16 cellular contexts compared by ENCODE assay signal in genomic region chr18:23986610-23987359, GRCh38. TPM values are rescaled to one million over a fixed set of nuclear protein-coding genes. Genes with fewer than 3 reads are reported as not detected.
A peak's percentile ranks its signal among the peaks of the same experiment; 100 is the strongest.
DNase-seq lines count a peak whose midpoint lies in the region; ATAC-seq, FAIRE-seq and TF ChIP-seq lines count a peak whose summit lies in the region.
"Had no signal": no experiment of that assay in that cellular context is flagged by ENCODE, and none has a peak within 500 bp of the region (broad histone marks: within the 10 kb centered on the region; RNA-seq: fewer than 3 reads in every experiment).

No MANE protein-coding gene starts in this region.

- no peak for FAIRE-seq in H54 (lab: Jason Lieb, UNC)
- FAIRE-seq: H1 had no signal

- H3K4me1 Mint-ChIP-seq in activated CD8-positive, alpha-beta T cell treated with anti-CD3 and anti-CD28 coated beads for 36 hours (ENCODE audit: low read depth) = peaks cover 53% of the 10 kb centered on the region
- H3K4me1 Mint-ChIP-seq in activated CD8-positive, alpha-beta T cell treated with anti-CD3 and anti-CD28 coated beads, Interleukin-2, amount 10 ng/mL, durations not matched to agents 7 days and 5 days (ENCODE audit: low read depth) = peaks cover 27% of the 10 kb centered on the region
- H3K4me1 Mint-ChIP-seq in effector memory CD8-positive, alpha-beta T cell (ENCODE audit: low read depth in 2 of 2) = peaks cover 30 to 42% of the 10 kb centered on the region in 2 donors

- no peak for TF ChIP-seq POLR2A in H54 (IDR thresholded peaks at IDR 0.05; ENCODE audit: low read depth, low read length)

- DNase-seq in activated CD8-positive, alpha-beta T cell treated with anti-CD3 and anti-CD28 coated beads for 36 hours = no peak
- no peak for DNase-seq in activated CD8-positive, alpha-beta T cell treated with anti-CD3 and anti-CD28 coated beads, Interleukin-2, amount 10 ng/mL, durations not matched to agents 7 days and 5 days
- no peak for DNase-seq in effector memory CD8-positive, alpha-beta T cell
- DNase-seq in H54 (ENCODE audit: insufficient read length, low spot score) = no peak
- DNase-seq in COR-L47 (lab: John Stamatoyannopoulos, UW) = no peak
- DNase-seq: erythroblast, hypothalamus, NCI-H526 treated with DMSO at 0.1 percent for 48 hours, SHP77 treated with DMSO at 0.1 percent for 48 hours, upper lobe of left lung had no signal

- ATAC-seq in activated CD8-positive, alpha-beta T cell treated with anti-CD3 and anti-CD28 coated beads for 36 hours = peak; percentile 72
- no peak for ATAC-seq in activated CD8-positive, alpha-beta T cell treated with anti-CD3 and anti-CD28 coated beads, Interleukin-2, amount 10 ng/mL, durations not matched to agents 7 days and 5 days
- ATAC-seq in GM21390 (IDR thresholded peaks at IDR 0.05; ENCODE audit: unreplicated experiment) = peak; percentile 72
- peak; percentile 59 for ATAC-seq in HG03066 (IDR thresholded peaks at IDR 0.05; ENCODE audit: low read depth, unreplicated experiment)
- peak; percentile 24 for ATAC-seq in effector memory CD8-positive, alpha-beta T cell (replicated peaks)
- no peak for ATAC-seq in HG03520 (IDR thresholded peaks at IDR 0.05; ENCODE audit: unreplicated experiment)

- H3K4me3 Mint-ChIP-seq in activated CD8-positive, alpha-beta T cell treated with anti-CD3 and anti-CD28 coated beads for 36 hours = no peak overlapping the region
- no peak overlapping the region for H3K4me3 Mint-ChIP-seq in activated CD8-positive, alpha-beta T cell treated with anti-CD3 and anti-CD28 coated beads, Interleukin-2, amount 10 ng/mL, durations not matched to agents 7 days and 5 days
- peak overlapping the region in 1 of 2 donors; percentile 5 for H3K4me3 Mint-ChIP-seq in effector memory CD8-positive, alpha-beta T cell
- H3K4me3 Mint-ChIP-seq: activated T-helper 1 cell treated with anti-CD3 and anti-CD28 coated beads, Interleukin-12 subunit alpha, Interleukin-12 subunit beta, Interleukin-2, Interleukin-4 antibody, amounts not matched to agents 30 ng/mL and 10 ng/mL and 1 ng/mL, durations not matched to agents 14 hours and 24 hours and 36 hours; neural crest cell had no signal

- H3K27ac Mint-ChIP-seq in activated CD8-positive, alpha-beta T cell treated with anti-CD3 and anti-CD28 coated beads for 36 hours = peak overlapping the region; percentile 75
- no peak overlapping the region for H3K27ac Mint-ChIP-seq in activated CD8-positive, alpha-beta T cell treated with anti-CD3 and anti-CD28 coated beads, Interleukin-2, amount 10 ng/mL, durations not matched to agents 7 days and 5 days
- peak overlapping the region in 1 of 2 donors; percentile 87 for H3K27ac Mint-ChIP-seq in effector memory CD8-positive, alpha-beta T cell
- H3K27ac Mint-ChIP-seq: activated T-helper 1 cell treated with anti-CD3 and anti-CD28 coated beads, Interleukin-12 subunit alpha, Interleukin-12 subunit beta, Interleukin-2, Interleukin-4 antibody, amounts not matched to agents 30 ng/mL and 10 ng/mL and 1 ng/mL, durations not matched to agents 14 hours and 24 hours and 36 hours had no signal

- no peak for TF ChIP-seq CTCF in activated CD8-positive, alpha-beta T cell treated with anti-CD3 and anti-CD28 coated beads for 36 hours (IDR thresholded peaks at IDR 0.05)

- intact Hi-C loops in activated CD8-positive, alpha-beta T cell treated with anti-CD3 and anti-CD28 coated beads for 36 hours (cut with micrococcal nuclease) = no loop called here

- H3K36me3 Mint-ChIP-seq in activated CD8-positive, alpha-beta T cell treated with anti-CD3 and anti-CD28 coated beads for 36 hours (ENCODE audit: low read depth) = peaks cover 8% of the 10 kb centered on the region
- peaks cover 10% of the 10 kb centered on the region for H3K36me3 Mint-ChIP-seq in activated CD8-positive, alpha-beta T cell treated with anti-CD3 and anti-CD28 coated beads, Interleukin-2, amount 10 ng/mL, durations not matched to agents 7 days and 5 days (ENCODE audit: low read depth)
- H3K36me3 Mint-ChIP-seq in effector memory CD8-positive, alpha-beta T cell (ENCODE audit: insufficient read depth) = peaks cover 6% of the 10 kb centered on the region

- POLR2A ChIA-PET in activated CD8-positive, alpha-beta T cell treated with anti-CD3 and anti-CD28 coated beads for 36 hours (lab: Charles Lee) = interaction anchor here (1.2 to 1.3 kb wide), 2 partner anchors 16 to 69 kb away, joined by 3 to 5 read pairs; no protein-coding TSS in a partner anchor
- POLR2A ChIA-PET in activated CD8-positive, alpha-beta T cell treated with anti-CD3 and anti-CD28 coated beads, Interleukin-2, amount 10 ng/mL, durations not matched to agents 7 days and 5 days (lab: Charles Lee) = no interaction called here

- CTCF ChIA-PET in activated CD8-positive, alpha-beta T cell treated with anti-CD3 and anti-CD28 coated beads for 36 hours (lab: Charles Lee) = interaction anchor here (1.4 kb wide), 1 partner anchor 9 kb away, joined by 5 read pairs; no protein-coding TSS in a partner anchor
- CTCF ChIA-PET in activated CD8-positive, alpha-beta T cell treated with anti-CD3 and anti-CD28 coated beads, Interleukin-2, amount 10 ng/mL, durations not matched to agents 7 days and 5 days (lab: Charles Lee) = interaction anchor here (0.6 to 1.9 kb wide), 2 partner anchors 21 to 68 kb away, joined by 3 to 5 read pairs; no protein-coding TSS in a partner anchor

- H3K9me3 Mint-ChIP-seq in activated CD8-positive, alpha-beta T cell treated with anti-CD3 and anti-CD28 coated beads for 36 hours = peaks cover 4% of the 10 kb centered on the region
- peaks cover 3% of the 10 kb centered on the region for H3K9me3 Mint-ChIP-seq in activated CD8-positive, alpha-beta T cell treated with anti-CD3 and anti-CD28 coated beads, Interleukin-2, amount 10 ng/mL, durations not matched to agents 7 days and 5 days (ENCODE audit: insufficient read depth)
- no peaks in the 10 kb centered on the region for H3K9me3 Mint-ChIP-seq in effector memory CD8-positive, alpha-beta T cell
- H3K9me3 Mint-ChIP-seq: neural crest cell had no signal

- H3K27me3 Mint-ChIP-seq in activated CD8-positive, alpha-beta T cell treated with anti-CD3 and anti-CD28 coated beads for 36 hours = no peaks in the 10 kb centered on the region
- H3K27me3 Mint-ChIP-seq in activated CD8-positive, alpha-beta T cell treated with anti-CD3 and anti-CD28 coated beads, Interleukin-2, amount 10 ng/mL, durations not matched to agents 7 days and 5 days (ENCODE audit: low read depth) = peaks cover 2% of the 10 kb centered on the region
- no peaks in the 10 kb centered on the region for H3K27me3 Mint-ChIP-seq in effector memory CD8-positive, alpha-beta T cell

RNA-seq across cellular contexts. Expression of gene TTC39C, which starts 27.8 kb away (rescaled TPM):
- total RNA-seq in activated CD8-positive, alpha-beta T cell treated with anti-CD3 and anti-CD28 coated beads for 36 hours = 10 to 100 TPM; 37.9 to 43.0 TPM
- 10 to 100 TPM; 71.5 to 72.2 TPM for total RNA-seq in activated CD8-positive, alpha-beta T cell treated with anti-CD3 and anti-CD28 coated beads, Interleukin-2, amount 10 ng/mL, durations not matched to agents 7 days and 5 days

Comparison
In these comparisons a context has a peak if more than half of its experiments do, and no peak if none do; other contexts are left out.
1. ATAC-seq: peak in activated CD8-positive, alpha-beta T cell treated with anti-CD3 and anti-CD28 coated beads for 36 hours (single experiment), GM21390 (single experiment), HG03066 (single experiment) and effector memory CD8-positive, alpha-beta T cell (single experiment); none in activated CD8-positive, alpha-beta T cell treated with anti-CD3 and anti-CD28 coated beads, Interleukin-2, amount 10 ng/mL, durations not matched to agents 7 days and 5 days (single experiment) and HG03520 (single experiment).